9 cellular contexts compared by ENCODE assay signal in the genomic region with DNA sequence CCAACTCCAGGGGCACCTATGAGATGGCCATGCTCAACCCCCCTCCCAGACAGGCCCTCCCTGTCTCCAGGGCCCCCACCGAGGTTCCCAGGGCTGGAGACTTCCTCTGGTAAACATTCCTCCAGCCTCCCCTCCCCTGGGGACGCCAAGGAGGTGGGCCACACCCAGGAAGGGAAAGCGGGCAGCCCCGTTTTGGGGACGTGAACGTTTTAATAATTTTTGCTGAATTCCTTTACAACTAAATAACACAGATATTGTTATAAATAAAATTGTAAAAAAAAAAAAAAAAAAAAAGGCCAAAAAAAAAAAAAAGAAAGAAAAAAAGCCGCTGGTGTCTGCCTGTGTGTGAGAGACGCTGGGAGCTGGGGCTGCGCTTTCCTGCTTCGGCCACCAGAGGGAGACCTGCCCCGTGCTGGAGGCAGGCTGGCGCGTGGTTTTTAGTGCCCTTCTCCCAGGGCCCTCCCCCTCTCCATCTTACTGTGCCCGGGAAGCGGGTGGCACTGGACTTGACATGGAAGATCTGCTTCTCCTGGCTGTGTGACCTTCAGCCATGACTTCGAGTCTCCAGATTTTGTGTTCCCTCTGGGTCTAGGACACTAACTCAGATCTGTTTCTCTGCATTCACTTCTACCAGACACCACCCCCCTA. TPM values are rescaled to one million over a fixed set of nuclear protein-coding genes. Genes with fewer than 3 reads are reported as not detected.
A peak's percentile ranks its signal among the peaks of the same experiment; 100 is the strongest.
DNase-seq lines count a peak whose midpoint lies in the region; ATAC-seq, FAIRE-seq and TF ChIP-seq lines count a peak whose summit lies in the region.
"Had no signal": no experiment of that assay in that cellular context is flagged by ENCODE, and none has a peak within 500 bp of the region (broad histone marks: within the 10 kb centered on the region; RNA-seq: fewer than 3 reads in every experiment).

No MANE protein-coding gene starts in this region.

- intact Hi-C loops in IMR-90 (cut with micrococcal nuclease) (loop anchor here (1.0 kb wide), 2 partner anchors 26 to 30 kb away; no protein-coding TSS in a partner anchor), endothelial cell of umbilical vein (cut with micrococcal nuclease) (loop anchor here (1.0 kb wide), 2 partner anchors 30 to 240 kb away; no protein-coding TSS in a partner anchor)

- CTCF ChIA-PET in IMR-90 (lab: Yijun Ruan, JAX), result interaction anchor here (0.6 to 3.5 kb wide), 4 partner anchors 17 to 205 kb away, joined by 3 to 25 read pairs (median 12); a partner anchor contains a TSS
- CTCF ChIA-PET in endothelial cell of umbilical vein (lab: Charles Lee), result interaction anchor here (0.6 to 4.7 kb wide), 27 partner anchors 8 to 659 kb away, joined by 3 to 214 read pairs (median 4); a partner anchor contains a TSS

- H3K14ac ChIP-seq in IMR-90 (replicated peaks; ENCODE audit: low read depth, low read length), result no peak overlapping the region

- H3K9me3 ChIP-seq in IMR-90 (ENCODE audit: control insufficient read depth, insufficient read depth, low read length), result no peaks in the 10 kb centered on the region
- no peaks in the 10 kb centered on the region for H3K9me3 ChIP-seq in OCI-LY3 (ENCODE audit: insufficient read depth, low read length)
- no peaks in the 10 kb centered on the region for H3K9me3 ChIP-seq in endothelial cell of umbilical vein (replicated peaks; ENCODE audit: control insufficient read depth, insufficient read depth, low read length)

- ATAC-seq in IMR-90 (ENCODE audit: low read depth), result peak; percentile 72

- no peak overlapping the region for H3K56ac ChIP-seq in IMR-90 (ENCODE audit: extremely low read depth, insufficient read depth, low read length)

- 14% methylated on average over 2 of the region's 16 CpGs; no CpG with 5 or more reads in 1 of the 2 experiments for WGBS in IMR-90 (ENCODE audit: extremely low coverage in 2 of 2, insufficient read length in 1 of 2), 2 experiments

- peaks cover 61% of the 10 kb centered on the region for H4K20me1 ChIP-seq in IMR-90 (ENCODE audit: insufficient read depth, low read length)
- peaks cover 4% of the 10 kb centered on the region; the same call in 1 of the 2 replicates for H4K20me1 ChIP-seq in OCI-LY3 (ENCODE audit: insufficient read depth, low read length)
- no peaks in the 10 kb centered on the region for H4K20me1 ChIP-seq in endothelial cell of umbilical vein (replicated peaks; ENCODE audit: control insufficient read depth, extremely low read depth, insufficient read depth, low read length)

- H3K27me3 ChIP-seq in IMR-90 (ENCODE audit: control insufficient read depth, insufficient read depth, low read length) (peaks cover 33% of the 10 kb centered on the region), OCI-LY3 (ENCODE audit: low read depth, low read length) (peaks cover 40% of the 10 kb centered on the region), endothelial cell of umbilical vein (ENCODE audit: control insufficient read depth in 2 of 2, insufficient read depth in 2 of 2, low read length in 2 of 2) (peaks cover 37 to 42% of the 10 kb centered on the region in 2 experiments)

- H3K79me1 ChIP-seq in IMR-90 (ENCODE audit: low read depth in 1 of 2, low read length in 2 of 2), result peaks cover 0 to 7% of the 10 kb centered on the region in 2 experiments; a peak in 1 of 4 replicates

- TF ChIP-seq RAD21 in IMR-90 (IDR thresholded peaks at IDR 0.05; ENCODE audit: low read length), result peak; percentile 89

- no peak overlapping the region for H2BK20ac ChIP-seq in IMR-90 (ENCODE audit: low read depth, low read length)

- no peak overlapping the region for H2BK15ac ChIP-seq in IMR-90 (ENCODE audit: low read depth, low read length)

- BruUV-seq in IMR-90 (replicated peaks; lab: Mats Ljungman, UMichigan) (no TSS peak), endothelial cell of umbilical vein (replicated peaks; lab: Mats Ljungman, UMichigan) (no TSS peak)

- H3K4me2 ChIP-seq in IMR-90 (ENCODE audit: low read depth, low read length) (no peak overlapping the region), OCI-LY3 (ENCODE audit: low read length) (peak overlapping the region; percentile 56), endothelial cell of umbilical vein (ENCODE audit: insufficient read depth, low read length) (no peak overlapping the region)

- H4K5ac ChIP-seq in IMR-90 (ENCODE audit: low read depth, low read length), result no peak overlapping the region

- DNase-seq in GM12864 (ENCODE audit: low read depth) (no peak), IMR-90 (peak; percentile 81), activated T-cell treated with anti-CD3 and anti-CD28 coated beads for 1 hour (ENCODE audit: low read depth) (peak; percentile 76), endothelial cell of umbilical vein (ENCODE audit: low read depth, low spot score) (peak; percentile 82), mucosa of gallbladder (ENCODE audit: low spot score) (peak; percentile 89), cortex of kidney (lab: John Stamatoyannopoulos, UW) (no peak)
- peak; percentile 70 to 72 for DNase-seq in stimulated activated CD8-positive, alpha-beta memory T cell treated with anti-CD3 and anti-CD28 coated beads, Interleukin-7, amount 100 ng/mL, for 4 hours (ENCODE audit: low read depth in 2 of 2)

- H3K27ac ChIP-seq in IMR-90 (ENCODE audit: insufficient read depth, low read length) (no peak overlapping the region), OCI-LY3 (ENCODE audit: low read length) (no peak overlapping the region), endothelial cell of umbilical vein (ENCODE audit: insufficient read depth, low read depth, low read length) (no peak overlapping the region)

- H4K91ac ChIP-seq in IMR-90 (ENCODE audit: insufficient read depth, low read depth, low read length), result no peak overlapping the region

- no peak overlapping the region for H2BK120ac ChIP-seq in IMR-90 (ENCODE audit: low read depth, low read length)

- H3K79me2 ChIP-seq in OCI-LY3 (ENCODE audit: low read length), result no peaks in the 10 kb centered on the region
- H3K79me2 ChIP-seq in endothelial cell of umbilical vein (ENCODE audit: control insufficient read depth, insufficient read depth, low read length), result no peaks in the 10 kb centered on the region

- no peak overlapping the region for H4K8ac ChIP-seq in IMR-90 (ENCODE audit: low read depth in 2 of 2, low read length in 2 of 2)

- H2AK9ac ChIP-seq in IMR-90 (replicated peaks; ENCODE audit: low read depth, low read length, poor library complexity), result peak overlapping the region; percentile 73

- POLR2A ChIA-PET in IMR-90 (lab: Charles Lee; ENCODE audit: unreplicated experiment), result interaction anchor here (0.5 to 0.7 kb wide), 3 partner anchors 22 to 66 kb away, joined by 5 to 12 read pairs (median 9); no protein-coding TSS in a partner anchor
- POLR2A ChIA-PET in endothelial cell of umbilical vein (lab: Charles Lee), result interaction anchor here (0.6 to 1.0 kb wide), 3 partner anchors 17 to 67 kb away, joined by 3 to 11 read pairs (median 4); a partner anchor contains a TSS

- TF ChIP-seq CTCF in GM12864 (IDR thresholded peaks at IDR 0.05; ENCODE audit: low read depth, low read length, missing control alignments) (peak; percentile 95), IMR-90 (conservative IDR thresholded peaks at IDR 0.05; ENCODE audit: low read depth, low read length) (peak; percentile 96), OCI-LY3 (IDR thresholded peaks at IDR 0.05; ENCODE audit: low read depth, low read length) (peak; percentile 79), endothelial cell of umbilical vein (IDR thresholded peaks at IDR 0.05; ENCODE audit: extremely low read depth in 1 of 2, insufficient read depth in 1 of 2, low read depth in 1 of 2, low read length in 2 of 2) (peak; percentile 96 to 98)

- H3K4ac ChIP-seq in IMR-90 (ENCODE audit: low read depth, low read length), result no peak overlapping the region

- H2AK5ac ChIP-seq in IMR-90 (ENCODE audit: low read depth, low read length), result 0 out of 2 replicates have a peak overlapping the region, but pooled peaks have one; percentile 49

- H2BK5ac ChIP-seq in IMR-90 (ENCODE audit: low read depth, low read length, poor library complexity, severe bottlenecking), result no peak overlapping the region

- TF ChIP-seq POLR2A in IMR-90 (IDR thresholded peaks at IDR 0.05; ENCODE audit: low read depth, low read length) (peak; percentile 30; the same call in 1 of the 2 replicates), endothelial cell of umbilical vein (IDR thresholded peaks at IDR 0.05; ENCODE audit: low read depth, low read length) (no peak)

- H2AFZ ChIP-seq in IMR-90 (replicated peaks; ENCODE audit: low read length, poor library complexity), result peak overlapping the region; percentile 47
- H2AFZ ChIP-seq in OCI-LY3 (ENCODE audit: low read depth, low read length), result peak overlapping the region; percentile 9; the same call in 1 of the 2 replicates
- no peak overlapping the region for H2AFZ ChIP-seq in endothelial cell of umbilical vein (ENCODE audit: low read depth, low read length)

- in situ Hi-C loops in IMR-90 (cut with MboI; ENCODE audit: low sequenced_read_pairs), result no loop called here

- H3K9ac ChIP-seq in IMR-90 (ENCODE audit: low read depth, low read length) (no peak overlapping the region), OCI-LY3 (ENCODE audit: low read length) (peak overlapping the region; percentile 14; the same call in 1 of the 2 replicates), endothelial cell of umbilical vein (replicated peaks; ENCODE audit: extremely low read depth, insufficient read depth, low read length) (no peak overlapping the region)

- H3K9me1 ChIP-seq in IMR-90 (ENCODE audit: insufficient read depth, low read length) (no peaks in the 10 kb centered on the region), endothelial cell of umbilical vein (replicated peaks; ENCODE audit: control insufficient read depth, extremely low read depth, insufficient read depth, low read length) (no peaks in the 10 kb centered on the region)

- H3K4me3 ChIP-seq in GM12864 (ENCODE audit: low read depth, low read length), result no peak overlapping the region
- H3K4me3 ChIP-seq in IMR-90 (ENCODE audit: insufficient read depth, low read depth, low read length), result no peak overlapping the region
- peak overlapping the region; percentile 26 for H3K4me3 ChIP-seq in OCI-LY3 (ENCODE audit: low read length)
- no peak overlapping the region for H3K4me3 ChIP-seq in endothelial cell of umbilical vein (replicated peaks in 1 of 3; ENCODE audit: insufficient read depth in 1 of 3, low read depth in 1 of 3, low read length in 3 of 3)

- peak; percentile 89 for FAIRE-seq in endothelial cell of umbilical vein (lab: Jason Lieb, UNC)

- peaks cover 7% of the 10 kb centered on the region for H3K4me1 ChIP-seq in IMR-90 (ENCODE audit: control insufficient read depth, insufficient read depth, low read length)
- H3K4me1 ChIP-seq in OCI-LY3 (ENCODE audit: low read length), result peaks cover 42% of the 10 kb centered on the region
- peaks cover 2% of the 10 kb centered on the region for H3K4me1 ChIP-seq in endothelial cell of umbilical vein (ENCODE audit: control insufficient read depth, extremely low read depth, insufficient read depth, low read length)

- H3K36me3 ChIP-seq in IMR-90 (ENCODE audit: control insufficient read depth, insufficient read depth, low read length), result peaks cover 56% of the 10 kb centered on the region
- H3K36me3 ChIP-seq in OCI-LY3 (replicated peaks; ENCODE audit: low read depth, low read length), result no peaks in the 10 kb centered on the region
- H3K36me3 ChIP-seq in endothelial cell of umbilical vein (ENCODE audit: control insufficient read depth in 2 of 2, extremely low read depth in 1 of 2, insufficient read depth in 2 of 2, low read length in 2 of 2), result no peaks in the 10 kb centered on the region

- no peak overlapping the region for H3K18ac ChIP-seq in IMR-90 (ENCODE audit: low read depth, low read length)

- no peak overlapping the region for H3K23ac ChIP-seq in IMR-90 (ENCODE audit: low read depth, low read length)

- dilution Hi-C loops in IMR-90 (cut with HindIII; ENCODE audit: low sequenced_read_pairs, unreplicated experiment), result no loop called here
- dilution Hi-C loops in endothelial cell of umbilical vein (cut with MboI; ENCODE audit: extremely low pct_ligation_motif_present, low sequenced_read_pairs), result no loop called here

RNA-seq across cellular contexts. Expression of a gene that starts 3.4 kb away (rescaled TPM):
- total RNA-seq in IMR-90 (2012; rRNA removed) (0.36 and 0.56 TPM in 2 replicates), endothelial cell of umbilical vein (not detected in 2 replicates), mucosa of gallbladder (0.83 TPM)
- polyA plus RNA-seq in IMR-90 (2012; rRNA removed) (3.3 and 3.8 TPM in 2 replicates), endothelial cell of umbilical vein (0.07 TPM in 1 of 2 replicates, not detected in the other)
- polyA plus RNA-seq in IMR-90 (2012; cell fraction: cytosol; rRNA removed), result 4.8 and 7.5 TPM in 2 replicates
- polyA plus RNA-seq in IMR-90 (2012; cell fraction: nucleus; rRNA removed; ENCODE audit: low replicate concordance), result 3.3 and 5.8 TPM in 2 replicates
- 0.04 and 0.06 TPM in 2 replicates for polyA plus RNA-seq in endothelial cell of umbilical vein (2011; cell fraction: cytosol; rRNA removed)
- polyA plus RNA-seq in endothelial cell of umbilical vein (2011; cell fraction: nucleus; rRNA removed), result not detected in 2 replicates
- polyA plus RNA-seq in endothelial cell of umbilical vein (2012), result not detected in 2 replicates
- 0.11 TPM in 1 of 2 replicates, not detected in the other for polyA minus RNA-seq in endothelial cell of umbilical vein
- polyA minus RNA-seq in endothelial cell of umbilical vein (2011; cell fraction: cytosol; rRNA and poly(A)+ RNA removed), result 2.8 TPM
- not detected in 2 replicates for polyA minus RNA-seq in endothelial cell of umbilical vein (2011; cell fraction: nucleus; rRNA and poly(A)+ RNA removed)
- total RNA-seq: subcutaneous adipose tissue had no signal

RNA-seq across cellular contexts. Expression of a gene that starts 16.3 kb away (rescaled TPM):
- total RNA-seq in IMR-90 (2012; rRNA removed) (225 and 266 TPM in 2 replicates), endothelial cell of umbilical vein (148 and 155 TPM in 2 replicates), mucosa of gallbladder (65.1 TPM)
- polyA plus RNA-seq in IMR-90 (2012; rRNA removed) (302 and 364 TPM in 2 replicates), endothelial cell of umbilical vein (243 and 287 TPM in 2 replicates)
- polyA plus RNA-seq in IMR-90 (2012; cell fraction: cytosol; rRNA removed), result 201 and 323 TPM in 2 replicates
- polyA plus RNA-seq in IMR-90 (2012; cell fraction: nucleus; rRNA removed; ENCODE audit: low replicate concordance), result 303 and 511 TPM in 2 replicates
- 200 and 222 TPM in 2 replicates for polyA plus RNA-seq in endothelial cell of umbilical vein (2011; cell fraction: cytosol; rRNA removed)
- polyA plus RNA-seq in endothelial cell of umbilical vein (2011; cell fraction: nucleus; rRNA removed), result 221 and 233 TPM in 2 replicates
- 126 and 146 TPM in 2 replicates for polyA plus RNA-seq in endothelial cell of umbilical vein (2012)
- polyA minus RNA-seq in endothelial cell of umbilical vein, result 158 and 166 TPM in 2 replicates
- polyA minus RNA-seq in endothelial cell of umbilical vein (2011; cell fraction: cytosol; rRNA and poly(A)+ RNA removed), result 225 TPM
- polyA minus RNA-seq in endothelial cell of umbilical vein (2011; cell fraction: nucleus; rRNA and poly(A)+ RNA removed), result 89.4 and 105 TPM in 2 replicates

RNA-seq across cellular contexts. Expression of a gene that starts 37.8 kb away (rescaled TPM):
- total RNA-seq in IMR-90 (2012; rRNA removed) (under 0.01 and 0.18 TPM in 2 replicates), endothelial cell of umbilical vein (0.55 and 1.0 TPM in 2 replicates), mucosa of gallbladder (3.6 TPM)
- polyA plus RNA-seq in IMR-90 (2012; rRNA removed) (0.67 and 0.80 TPM in 2 replicates), endothelial cell of umbilical vein (0.08 and 0.36 TPM in 2 replicates)
- 0.13 and 0.66 TPM in 2 replicates for polyA plus RNA-seq in IMR-90 (2012; cell fraction: cytosol; rRNA removed)
- 2.9 and 4.4 TPM in 2 replicates for polyA plus RNA-seq in IMR-90 (2012; cell fraction: nucleus; rRNA removed; ENCODE audit: low replicate concordance)
- 0.18 and 0.35 TPM in 2 replicates for polyA plus RNA-seq in endothelial cell of umbilical vein (2011; cell fraction: cytosol; rRNA removed)
- polyA plus RNA-seq in endothelial cell of umbilical vein (2011; cell fraction: nucleus; rRNA removed), result 1.6 and 2.2 TPM in 2 replicates
- polyA plus RNA-seq in endothelial cell of umbilical vein (2012), result 0.60 TPM in 2 replicates
- polyA minus RNA-seq in endothelial cell of umbilical vein, result not detected in 2 replicates
- not detected for polyA minus RNA-seq in endothelial cell of umbilical vein (2011; cell fraction: cytosol; rRNA and poly(A)+ RNA removed)
- 1.4 and 1.6 TPM in 2 replicates for polyA minus RNA-seq in endothelial cell of umbilical vein (2011; cell fraction: nucleus; rRNA and poly(A)+ RNA removed)

Comparison
In these comparisons a context has a peak if more than half of its experiments do, and no peak if none do; other contexts are left out.
1. DNase-seq: peak in IMR-90 (single experiment), activated T-cell treated with anti-CD3 and anti-CD28 coated beads for 1 hour (single experiment), endothelial cell of umbilical vein (single experiment), mucosa of gallbladder (single experiment) and stimulated activated CD8-positive, alpha-beta memory T cell treated with anti-CD3 and anti-CD28 coated beads, Interleukin-7, amount 100 ng/mL, for 4 hours (2 of 2); none in GM12864 (single experiment) and cortex of kidney (single experiment).
2. Peak in every context shown above with its lines, with median percentiles within 50 percentile points of each other: CTCF ChIP-seq.